In genomic region chr3:165279471-165279870, GRCh38 we compare ENCODE assay signal across 18 cellular contexts.
DNase-seq lines count a peak whose midpoint lies in the region; ATAC-seq and TF ChIP-seq lines count a peak whose summit lies in the region.
"Had no signal": no experiment of that assay in that cellular context is flagged by ENCODE, and none has a peak within 500 bp of the region (broad histone marks: within the 10 kb centered on the region; RNA-seq: fewer than 3 reads in every experiment).

No MANE protein-coding gene starts in this region.

- H3K27ac ChIP-seq in mesenchymal stem cell (ENCODE audit: low read length, poor library complexity, severe bottlenecking) (no peak overlapping the region), heart right ventricle (no peak overlapping the region)
- H3K27ac ChIP-seq: BLaER1 treated with 17β-estradiol and CSF1 and Interleukin-3, amounts not matched to agents 10 nM and 100 nM; GM23248 had no signal

- ATAC-seq in heart right ventricle, result no peak
- ATAC-seq: CD8-positive, alpha-beta T cell had no signal

- DNase-seq in Caki2 (ENCODE audit: low read depth), result peak; percentile 5
- peak; percentile 4 for DNase-seq in astrocyte of the cerebellum (ENCODE audit: low read depth)
- DNase-seq in glomerular visceral epithelial cell (ENCODE audit: extremely low spot score), result peak; percentile 21
- peak; percentile 15 for DNase-seq in mesenchymal stem cell
- DNase-seq in HuH-7 (ENCODE audit: low spot score), result no peak
- DNase-seq in G401 (ENCODE audit: low spot score), result no peak
- no peak for DNase-seq in activated naive CD4-positive, alpha-beta T cell (lab: John Stamatoyannopoulos, UW)
- no peak for DNase-seq in heart right ventricle
- DNase-seq: 8988T; CD8-positive, alpha-beta T cell; DMS 273 treated with DMSO at 0.1 percent for 48 hours; DMS53; DND-41; EL; GDM1; GM23248 had no signal

- no peak overlapping the region for H3K4me2 ChIP-seq in mesenchymal stem cell (ENCODE audit: low read length, poor library complexity, severe bottlenecking)
- H3K4me2 ChIP-seq: BLaER1 treated with 17β-estradiol and CSF1 and Interleukin-3, amounts not matched to agents 10 nM and 100 nM had no signal

- H3K18ac ChIP-seq in mesenchymal stem cell (ENCODE audit: low read depth in 1 of 2, low read length in 2 of 2), result no peak overlapping the region

- no peak overlapping the region for H2AFZ ChIP-seq in mesenchymal stem cell (ENCODE audit: low read depth, low read length)
- H2AFZ ChIP-seq: GM23248 had no signal

- H3K9me3 ChIP-seq in mesenchymal stem cell (ENCODE audit: control insufficient read depth, low read length) (peaks cover 9% of the 10 kb centered on the region), heart right ventricle (peaks cover 0 to 17% (median 0%) of the 10 kb centered on the region in 11 donors)
- H3K9me3 ChIP-seq: BLaER1 treated with 17β-estradiol and CSF1 and Interleukin-3, amounts not matched to agents 10 nM and 100 nM; HAP-1 had no signal

- H2BK120ac ChIP-seq in mesenchymal stem cell (ENCODE audit: low read depth, low read length), result no peak overlapping the region

- H3K4me3 ChIP-seq in astrocyte of the cerebellum (ENCODE audit: low read depth, low read length), result no peak overlapping the region
- no peak overlapping the region for H3K4me3 ChIP-seq in mesenchymal stem cell (ENCODE audit: insufficient read depth in 1 of 2, low read depth in 1 of 2, low read length in 2 of 2)
- no peak overlapping the region for H3K4me3 ChIP-seq in heart right ventricle
- H3K4me3 ChIP-seq: BLaER1 treated with 17β-estradiol and CSF1 and Interleukin-3, amounts not matched to agents 10 nM and 100 nM; GM23248; HAP-1 had no signal

- H3K36me3 ChIP-seq in mesenchymal stem cell (ENCODE audit: control insufficient read depth in 1 of 2, insufficient read depth in 2 of 2, low read depth in 1 of 2, low read length in 2 of 2), result no peaks in the 10 kb centered on the region
- no peaks in the 10 kb centered on the region for H3K36me3 ChIP-seq in heart right ventricle
- H3K36me3 ChIP-seq: BLaER1 treated with 17β-estradiol and CSF1 and Interleukin-3, amounts not matched to agents 10 nM and 100 nM; HAP-1 had no signal

- H2BK15ac ChIP-seq in mesenchymal stem cell (ENCODE audit: low read depth, poor library complexity, severe bottlenecking), result no peak overlapping the region

- WGBS in mesenchymal stem cell, result no CpG with 5 or more reads among the region's 1 CpG
- WGBS in heart right ventricle, 2 donors, result 47 to 66% methylated on average over 1 of the region's 1 CpG

- H3K9ac ChIP-seq in mesenchymal stem cell (ENCODE audit: low read length), result no peak overlapping the region
- H3K9ac ChIP-seq: BLaER1 treated with 17β-estradiol and CSF1 and Interleukin-3, amounts not matched to agents 10 nM and 100 nM; GM23248 had no signal

- no peaks in the 10 kb centered on the region for H3K79me1 ChIP-seq in mesenchymal stem cell (replicated peaks; ENCODE audit: low read length, poor library complexity, severe bottlenecking)

- in situ Hi-C loops in Caki2 (cut with HindIII; ENCODE audit: low pct_unique_long_range_greater_than_20kb, low sequenced_read_pairs), result no loop called here
- in situ Hi-C loops in astrocyte of the cerebellum (cut with HindIII; ENCODE audit: low sequenced_read_pairs), result no loop called here
- in situ Hi-C loops in G401 (cut with HindIII; ENCODE audit: low sequenced_read_pairs), result no loop called here

- no peak for TF ChIP-seq CTCF in astrocyte of the cerebellum (IDR thresholded peaks at IDR 0.05; ENCODE audit: low read depth, low read length, missing control alignments)
- TF ChIP-seq CTCF in heart right ventricle (IDR thresholded peaks at IDR 0.05), result no peak

- no peak overlapping the region for H4K8ac ChIP-seq in mesenchymal stem cell (ENCODE audit: low read length)

- intact Hi-C loops in heart right ventricle (cut with DNase I), result no loop called here

- H3K27me3 ChIP-seq in mesenchymal stem cell (ENCODE audit: control insufficient read depth in 1 of 2, insufficient read depth in 1 of 2, low read length in 2 of 2) (no peaks in the 10 kb centered on the region), heart right ventricle (no peaks in the 10 kb centered on the region)
- H3K27me3 ChIP-seq: BLaER1 treated with 17β-estradiol and CSF1 and Interleukin-3, amounts not matched to agents 10 nM and 100 nM had no signal

- H2AK5ac ChIP-seq in mesenchymal stem cell (ENCODE audit: low read length, severe bottlenecking), result no peak overlapping the region

- no peak overlapping the region for H3K23ac ChIP-seq in mesenchymal stem cell (ENCODE audit: low read length in 2 of 2)

- H3K4me1 ChIP-seq in mesenchymal stem cell (ENCODE audit: control insufficient read depth, insufficient read depth, low read depth, low read length) (no peaks in the 10 kb centered on the region), heart right ventricle (no peaks in the 10 kb centered on the region)
- H3K4me1 ChIP-seq: BLaER1 treated with 17β-estradiol and CSF1 and Interleukin-3, amounts not matched to agents 10 nM and 100 nM; HAP-1 had no signal

- H3K14ac ChIP-seq in mesenchymal stem cell (ENCODE audit: low read length in 2 of 2), result no peak overlapping the region

- H4K91ac ChIP-seq in mesenchymal stem cell (ENCODE audit: low read length), result no peak overlapping the region

- no peak overlapping the region for H2BK5ac ChIP-seq in mesenchymal stem cell (ENCODE audit: low read depth, low read length, poor library complexity, severe bottlenecking)

- no peak overlapping the region for H2BK12ac ChIP-seq in mesenchymal stem cell (ENCODE audit: low read length in 2 of 2)

- no peak overlapping the region for H3K4ac ChIP-seq in mesenchymal stem cell (ENCODE audit: low read depth in 1 of 2, low read length in 2 of 2)

Comparison
In these comparisons a context has a peak if more than half of its experiments do, and no peak if none do; other contexts are left out.
1. DNase-seq: peak in Caki2 (single experiment), astrocyte of the cerebellum (single experiment), glomerular visceral epithelial cell (single experiment) and mesenchymal stem cell (single experiment); none in HuH-7 (single experiment), G401 (single experiment), activated naive CD4-positive, alpha-beta T cell (0 of 4) and heart right ventricle (0 of 2).